Comparison of ENCODE assay signal across 13 cellular contexts in the genomic region with DNA sequence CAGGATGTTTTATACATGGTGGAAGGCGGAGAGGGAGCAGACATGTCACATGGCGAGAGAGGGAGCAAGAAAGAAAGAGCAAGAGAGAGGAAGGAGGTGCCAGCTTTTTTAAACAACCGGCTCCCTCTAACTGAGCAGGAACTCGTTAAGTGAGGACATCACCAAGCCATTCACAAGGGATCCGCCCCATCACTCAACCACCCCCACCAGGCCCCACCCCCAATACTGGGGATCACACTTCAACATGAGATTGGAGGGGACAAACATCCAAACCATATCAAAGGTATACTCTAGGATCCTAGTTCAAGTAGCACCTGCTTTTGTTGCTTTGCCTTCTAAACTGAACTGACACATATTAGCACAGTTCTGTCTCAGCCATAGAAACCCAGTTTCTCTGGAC.
DNase-seq lines count a peak whose midpoint lies in the region; ATAC-seq, FAIRE-seq and TF ChIP-seq lines count a peak whose summit lies in the region.
"Had no signal": no experiment of that assay in that cellular context is flagged by ENCODE, and none has a peak within 500 bp of the region (broad histone marks: within the 10 kb centered on the region; RNA-seq: fewer than 3 reads in every experiment).

No MANE protein-coding gene starts in this region.

- H3F3A ChIP-seq in PC-9 (ENCODE audit: insufficient read depth, low read depth), result peaks cover 93% of the 10 kb centered on the region

- TF ChIP-seq RAD21 in GM12878 (IDR thresholded peaks at IDR 0.05; ENCODE audit: insufficient read depth, low read depth, low read length), result no peak

- H3K27ac ChIP-seq in PC-9 (peak overlapping the region; percentile 16; the same call in 1 of the 2 replicates), GM12878 (ENCODE audit: control insufficient read depth, insufficient read depth) (no peak overlapping the region), brain microvascular endothelial cell (no peak overlapping the region), OCI-LY7 (ENCODE audit: low read depth, low read length, poor library complexity, severe bottlenecking) (no peak overlapping the region)

- FAIRE-seq in GM12878 (lab: Jason Lieb, UNC), result no peak
- FAIRE-seq: A204.1 had no signal

- no peaks in the 10 kb centered on the region for H3K9me3 ChIP-seq in PC-9 (ENCODE audit: insufficient read depth, low read depth)
- no peaks in the 10 kb centered on the region for H3K9me3 ChIP-seq in GM12878 (replicated peaks; ENCODE audit: control insufficient read depth, insufficient read depth, low read length)
- no peaks in the 10 kb centered on the region for H3K9me3 ChIP-seq in OCI-LY7 (ENCODE audit: low read length)

- intact Hi-C loops in activated CD4-positive, alpha-beta T cell treated with anti-CD3 and anti-CD28 coated beads for 36 hours (cut with DNase I, micrococcal nuclease), result no loop called here
- intact Hi-C loops in PC-9 (cut with micrococcal nuclease; ENCODE audit: unreplicated experiment) (no loop called here), GM12878 (cut with micrococcal nuclease; ENCODE audit: unreplicated experiment) (loop anchor here (1.0 kb wide), 1 partner anchor 164 kb away; no protein-coding TSS in a partner anchor), OCI-LY7 (cut with micrococcal nuclease; ENCODE audit: unreplicated experiment) (loop anchor here (5.0 kb wide), 1 partner anchor 636 kb away; no protein-coding TSS in a partner anchor)

- no peaks in the 10 kb centered on the region for H3K27me3 Mint-ChIP-seq in activated CD4-positive, alpha-beta T cell treated with anti-CD3 and anti-CD28 coated beads for 36 hours
- H3K27me3 Mint-ChIP-seq in activated CD4-positive, alpha-beta T cell treated with anti-CD3 and anti-CD28 coated beads, Interleukin-2, amount 10 ng/mL, durations not matched to agents 7 days and 5 days, result no peaks in the 10 kb centered on the region
- H3K27me3 Mint-ChIP-seq in natural killer cell treated with Interleukin-12 subunit alpha and Interleukin-12 subunit beta and Interleukin-15 and Interleukin-18, amount 100 ng/mL, for 72 hours, result no peaks in the 10 kb centered on the region
- H3K27me3 Mint-ChIP-seq: activated B cell treated with CpG ODN at 0.5 μM for 24 hours had no signal

- SMC1A ChIA-PET in GM12878 (lab: Charles Lee; ENCODE audit: uncharacterized antibody, unreplicated experiment), result interaction anchor here (1.0 to 3.0 kb wide), 4 partner anchors 39 to 164 kb away, joined by 3 to 20 read pairs (median 4); no protein-coding TSS in a partner anchor

- no peak overlapping the region for H3K4me2 ChIP-seq in PC-9
- H3K4me2 ChIP-seq in GM12878 (ENCODE audit: control insufficient read depth, insufficient read depth), result no peak overlapping the region
- no peak overlapping the region for H3K4me2 ChIP-seq in OCI-LY7 (ENCODE audit: low read length)

- H3K4me3 ChIP-seq in PC-9 (no peak overlapping the region), GM12878 (no peak overlapping the region), brain microvascular endothelial cell (ENCODE audit: low read depth, low read length) (no peak overlapping the region), OCI-LY7 (ENCODE audit: low read depth, low read length, poor library complexity, severe bottlenecking) (no peak overlapping the region)

- ATAC-seq in activated CD4-positive, alpha-beta T cell treated with anti-CD3 and anti-CD28 coated beads for 36 hours, result no peak
- peak; percentile 9; the same call in 1 of the 3 replicates for ATAC-seq in GM12878
- ATAC-seq in natural killer cell treated with Interleukin-12 subunit alpha and Interleukin-12 subunit beta and Interleukin-15 and Interleukin-18, amount 100 ng/mL, for 72 hours, result no peak

- H2AFZ ChIP-seq in PC-9 (no peak overlapping the region), GM12878 (ENCODE audit: control insufficient read depth, low read depth, low read length) (no peak overlapping the region), OCI-LY7 (ENCODE audit: low read length) (no peak overlapping the region)

- peak overlapping the region; percentile 71 for H3K27ac Mint-ChIP-seq in activated CD4-positive, alpha-beta T cell treated with anti-CD3 and anti-CD28 coated beads for 36 hours
- no peak overlapping the region for H3K27ac Mint-ChIP-seq in activated CD4-positive, alpha-beta T cell treated with anti-CD3 and anti-CD28 coated beads, Interleukin-2, amount 10 ng/mL, durations not matched to agents 7 days and 5 days
- peak overlapping the region; percentile 60 to 68 for H3K27ac Mint-ChIP-seq in natural killer cell treated with Interleukin-12 subunit alpha and Interleukin-12 subunit beta and Interleukin-15 and Interleukin-18, amount 100 ng/mL, for 72 hours
- H3K27ac Mint-ChIP-seq: activated B cell treated with CpG ODN at 0.5 μM for 24 hours had no signal

- H3K79me2 ChIP-seq in PC-9 (ENCODE audit: low read depth) (peaks cover 74% of the 10 kb centered on the region), GM12878 (ENCODE audit: control insufficient read depth, insufficient read depth, low read length) (no peaks in the 10 kb centered on the region), OCI-LY7 (ENCODE audit: insufficient read depth, low read depth, low read length) (no peaks in the 10 kb centered on the region)

- 0 out of 2 replicates have a peak, but pooled peaks have one; percentile 9 for TF ChIP-seq POLR2A in GM12878 (IDR thresholded peaks at IDR 0.05; ENCODE audit: low read depth, low read length)

- TF ChIP-seq CTCF in PC-9 (conservative IDR thresholded peaks at IDR 0.05) (no peak), GM12878 (IDR thresholded peaks at IDR 0.05 in 2 of 3, conservative IDR thresholded peaks at IDR 0.05 in 1 of 3; ENCODE audit: control insufficient read depth in 2 of 3, extremely low read depth in 1 of 3, insufficient read depth in 1 of 3, low read depth in 3 of 3, low read length in 3 of 3) (no peak), brain microvascular endothelial cell (IDR thresholded peaks at IDR 0.05; ENCODE audit: low read depth, low read length, missing control alignments) (no peak), OCI-LY7 (conservative IDR thresholded peaks at IDR 0.05; ENCODE audit: low read length) (no peak)

- RAD21 ChIA-PET in GM12878 (lab: Charles Lee; ENCODE audit: unreplicated experiment), result interaction anchor here (0.5 to 1.0 kb wide), 2 partner anchors 21 to 164 kb away, joined by 3 to 4 read pairs; no protein-coding TSS in a partner anchor

- H3K9ac ChIP-seq in GM12878 (ENCODE audit: control insufficient read depth, insufficient read depth, low read length), result no peak overlapping the region

- H3K27me3 ChIP-seq in PC-9 (ENCODE audit: insufficient read depth, low read depth), result no peaks in the 10 kb centered on the region
- no peaks in the 10 kb centered on the region for H3K27me3 ChIP-seq in GM12878 (replicated peaks in 1 of 2; ENCODE audit: control insufficient read depth in 2 of 2, insufficient read depth in 2 of 2, low read length in 1 of 2)
- no peaks in the 10 kb centered on the region for H3K27me3 ChIP-seq in brain microvascular endothelial cell (replicated peaks)

- in situ Hi-C loops in GM12878 (cut with MboI) (no loop called here), brain microvascular endothelial cell (cut with HindIII; ENCODE audit: low pct_ligation_motif_present, low sequenced_read_pairs) (no loop called here)

- H3K36me3 Mint-ChIP-seq in activated CD4-positive, alpha-beta T cell treated with anti-CD3 and anti-CD28 coated beads for 36 hours (ENCODE audit: low read depth), result peaks cover 80% of the 10 kb centered on the region
- peaks cover 49% of the 10 kb centered on the region for H3K36me3 Mint-ChIP-seq in activated CD4-positive, alpha-beta T cell treated with anti-CD3 and anti-CD28 coated beads, Interleukin-2, amount 10 ng/mL, durations not matched to agents 7 days and 5 days (ENCODE audit: low read depth)
- peaks cover 55% of the 10 kb centered on the region for H3K36me3 Mint-ChIP-seq in natural killer cell treated with Interleukin-12 subunit alpha and Interleukin-12 subunit beta and Interleukin-15 and Interleukin-18, amount 100 ng/mL, for 72 hours

- POLR2A ChIA-PET in activated CD4-positive, alpha-beta T cell treated with anti-CD3 and anti-CD28 coated beads for 36 hours (lab: Charles Lee), result no interaction called here
- POLR2A ChIA-PET in activated CD4-positive, alpha-beta T cell treated with anti-CD3 and anti-CD28 coated beads, Interleukin-2, amount 10 ng/mL, durations not matched to agents 7 days and 5 days (lab: Charles Lee), result no interaction called here
- POLR2A ChIA-PET in PC-9 (lab: Charles Lee; ENCODE audit: unreplicated experiment), result interaction anchor here (0.5 to 0.8 kb wide), 2 partner anchors 21 to 151 kb away, joined by 3 to 7 read pairs; no protein-coding TSS in a partner anchor
- POLR2A ChIA-PET in GM12878 (lab: Charles Lee), result no interaction called here
- POLR2A ChIA-PET in OCI-LY7 (lab: Charles Lee), result no interaction called here

- no peak for TF ChIP-seq EP300 in GM12878 (IDR thresholded peaks at IDR 0.05; ENCODE audit: borderline replicate concordance in 1 of 2, control insufficient read depth in 1 of 2, low read depth in 2 of 2, low read length in 2 of 2)

- no peaks in the 10 kb centered on the region for H3K4me1 ChIP-seq in PC-9 (replicated peaks; ENCODE audit: insufficient read depth)
- H3K4me1 ChIP-seq in GM12878 (ENCODE audit: control insufficient read depth, insufficient read depth, low read length), result no peaks in the 10 kb centered on the region
- H3K4me1 ChIP-seq in OCI-LY7 (ENCODE audit: insufficient read depth, low read length, poor library complexity, severe bottlenecking), result no peaks in the 10 kb centered on the region

- WGBS in GM12878 (ENCODE audit: insufficient coverage, insufficient replicate concordance, low lambda C conversion rate, missing lambda C conversion rate), result 96% methylated on average over 4 of the region's 5 CpGs

- H4K20me1 ChIP-seq in PC-9 (ENCODE audit: insufficient read depth) (peaks cover 68% of the 10 kb centered on the region), GM12878 (ENCODE audit: control insufficient read depth, insufficient read depth) (peaks cover 5% of the 10 kb centered on the region; the same call in 1 of the 2 replicates), OCI-LY7 (ENCODE audit: insufficient read depth, low read length) (no peaks in the 10 kb centered on the region)

- H3K36me3 ChIP-seq in PC-9 (ENCODE audit: low read depth), result peaks cover 86% of the 10 kb centered on the region
- H3K36me3 ChIP-seq in GM12878 (ENCODE audit: control insufficient read depth in 2 of 2, insufficient read depth in 2 of 2, low read length in 1 of 2), result peaks cover 12 to 40% of the 10 kb centered on the region in 2 experiments
- peaks cover 72% of the 10 kb centered on the region for H3K36me3 ChIP-seq in brain microvascular endothelial cell (replicated peaks)
- peaks cover 7% of the 10 kb centered on the region for H3K36me3 ChIP-seq in OCI-LY7 (ENCODE audit: insufficient read depth, low read length)

- no peak for DNase-seq in activated CD4-positive, alpha-beta T cell treated with anti-CD3 and anti-CD28 coated beads for 36 hours
- DNase-seq in activated CD4-positive, alpha-beta T cell treated with anti-CD3 and anti-CD28 coated beads, Interleukin-2, amount 10 ng/mL, durations not matched to agents 7 days and 5 days, result no peak
- no peak for DNase-seq in PC-9
- DNase-seq in GM12878 (ENCODE audit: low read depth, low spot score), result no peak
- DNase-seq in natural killer cell treated with Interleukin-12 subunit alpha and Interleukin-12 subunit beta and Interleukin-15 and Interleukin-18, amount 100 ng/mL, for 72 hours (ENCODE audit: low spot score), result no peak
- DNase-seq in brain microvascular endothelial cell, result no peak
- no peak for DNase-seq in OCI-LY7 (ENCODE audit: low spot score)
- DNase-seq in DMS53 (lab: John Stamatoyannopoulos, UW), result no peak
- DNase-seq: activated B cell treated with CpG ODN at 0.5 μM for 24 hours, NCI-H446 treated with DMSO at 0.1 percent for 48 hours had no signal

- no TSS peak for BruUV-seq in PC-9 (replicated peaks; lab: Mats Ljungman, UMichigan)
- BruUV-seq in GM12878 (replicated peaks; lab: Mats Ljungman, UMichigan), result no TSS peak
- BruUV-seq in OCI-LY7 (replicated peaks; lab: Mats Ljungman, UMichigan), result no TSS peak

- CTCF ChIA-PET in activated CD4-positive, alpha-beta T cell treated with anti-CD3 and anti-CD28 coated beads for 36 hours (lab: Charles Lee), result interaction anchor here (0.5 to 2.4 kb wide), 6 partner anchors 8 to 1770 kb away, joined by 3 to 8 read pairs (median 3); no protein-coding TSS in a partner anchor
- CTCF ChIA-PET in activated CD4-positive, alpha-beta T cell treated with anti-CD3 and anti-CD28 coated beads, Interleukin-2, amount 10 ng/mL, durations not matched to agents 7 days and 5 days (lab: Charles Lee), result no interaction called here
- CTCF ChIA-PET in PC-9 (lab: Charles Lee), result interaction anchor here (0.5 to 1.1 kb wide), 4 partner anchors 20 to 164 kb away, joined by 3 to 4 read pairs (median 3); no protein-coding TSS in a partner anchor
- CTCF ChIA-PET in GM12878 (lab: Yijun Ruan, JAX), result interaction anchor here (0.7 to 6.0 kb wide), 5 partner anchors 22 to 163 kb away, joined by 3 to 46 read pairs (median 13); no protein-coding TSS in a partner anchor
- CTCF ChIA-PET in OCI-LY7 (lab: Charles Lee; ENCODE audit: unreplicated experiment), result no interaction called here

- H3K4me1 Mint-ChIP-seq in activated CD4-positive, alpha-beta T cell treated with anti-CD3 and anti-CD28 coated beads for 36 hours, result peaks cover 49% of the 10 kb centered on the region
- peaks cover 22% of the 10 kb centered on the region for H3K4me1 Mint-ChIP-seq in activated CD4-positive, alpha-beta T cell treated with anti-CD3 and anti-CD28 coated beads, Interleukin-2, amount 10 ng/mL, durations not matched to agents 7 days and 5 days
- H3K4me1 Mint-ChIP-seq in natural killer cell treated with Interleukin-12 subunit alpha and Interleukin-12 subunit beta and Interleukin-15 and Interleukin-18, amount 100 ng/mL, for 72 hours (ENCODE audit: low read depth in 2 of 2), result peaks cover 43 to 49% of the 10 kb centered on the region in 2 donors

- no peaks in the 10 kb centered on the region for H3K9me3 Mint-ChIP-seq in activated CD4-positive, alpha-beta T cell treated with anti-CD3 and anti-CD28 coated beads for 36 hours (ENCODE audit: low read depth)
- H3K9me3 Mint-ChIP-seq in activated CD4-positive, alpha-beta T cell treated with anti-CD3 and anti-CD28 coated beads, Interleukin-2, amount 10 ng/mL, durations not matched to agents 7 days and 5 days, result no peaks in the 10 kb centered on the region
- no peaks in the 10 kb centered on the region for H3K9me3 Mint-ChIP-seq in natural killer cell treated with Interleukin-12 subunit alpha and Interleukin-12 subunit beta and Interleukin-15 and Interleukin-18, amount 100 ng/mL, for 72 hours
- H3K9me3 Mint-ChIP-seq: activated B cell treated with CpG ODN at 0.5 μM for 24 hours; CD8-positive, alpha-beta T cell; nephron had no signal

- no peak overlapping the region for H3K4me3 Mint-ChIP-seq in activated CD4-positive, alpha-beta T cell treated with anti-CD3 and anti-CD28 coated beads for 36 hours
- no peak overlapping the region for H3K4me3 Mint-ChIP-seq in activated CD4-positive, alpha-beta T cell treated with anti-CD3 and anti-CD28 coated beads, Interleukin-2, amount 10 ng/mL, durations not matched to agents 7 days and 5 days
- no peak overlapping the region for H3K4me3 Mint-ChIP-seq in natural killer cell treated with Interleukin-12 subunit alpha and Interleukin-12 subunit beta and Interleukin-15 and Interleukin-18, amount 100 ng/mL, for 72 hours
- H3K4me3 Mint-ChIP-seq: activated B cell treated with CpG ODN at 0.5 μM for 24 hours; CD8-positive, alpha-beta T cell; nephron had no signal

- H3K9me2 ChIP-seq in PC-9 (ENCODE audit: insufficient read depth) (no peaks in the 10 kb centered on the region), OCI-LY7 (ENCODE audit: insufficient read depth, low read length) (no peaks in the 10 kb centered on the region)

Comparison
In these comparisons a context has a peak if more than half of its experiments do, and no peak if none do; other contexts are left out.
1. CTCF ChIA-PET loops: an anchor here in activated CD4-positive, alpha-beta T cell treated with anti-CD3 and anti-CD28 coated beads for 36 hours (0.5 to 2.4 kb wide), PC-9 (0.5 to 1.1 kb wide) and GM12878 (0.7 to 6.0 kb wide); none called in activated CD4-positive, alpha-beta T cell treated with anti-CD3 and anti-CD28 coated beads, Interleukin-2, amount 10 ng/mL, durations not matched to agents 7 days and 5 days and OCI-LY7.
2. intact Hi-C loops: an anchor here in GM12878 (1.0 kb wide) and OCI-LY7 (5.0 kb wide); none called in activated CD4-positive, alpha-beta T cell treated with anti-CD3 and anti-CD28 coated beads for 36 hours and PC-9.